In the genomic region with DNA sequence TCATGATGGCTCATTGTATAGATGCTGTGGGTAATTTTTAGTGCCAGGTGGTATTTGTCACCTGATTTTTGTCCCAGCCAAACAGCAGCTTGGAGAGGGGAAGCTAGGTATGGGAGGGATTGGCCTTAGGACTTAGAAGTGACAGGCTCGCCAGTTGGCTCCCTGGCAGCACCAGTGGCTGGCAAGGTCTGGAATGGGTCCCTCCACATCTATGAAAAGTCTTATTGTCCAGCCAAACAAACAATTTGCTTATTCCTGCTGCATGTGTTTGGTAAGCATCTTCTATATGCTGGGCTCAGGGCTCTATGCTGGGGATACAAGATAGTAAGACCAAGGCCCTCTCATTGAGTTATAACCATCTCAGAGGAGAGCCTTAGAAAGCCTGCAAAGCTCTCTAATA, we compare ENCODE assay signal across 18 cellular contexts. TPM values are rescaled to one million over a fixed set of nuclear protein-coding genes. Genes with fewer than 3 reads are reported as not detected.
A peak's percentile ranks its signal among the peaks of the same experiment; 100 is the strongest.
DNase-seq lines count a peak whose midpoint lies in the region; ATAC-seq and TF ChIP-seq lines count a peak whose summit lies in the region.
"Had no signal": no experiment of that assay in that cellular context is flagged by ENCODE, and none has a peak within 500 bp of the region (broad histone marks: within the 10 kb centered on the region; RNA-seq: fewer than 3 reads in every experiment).

No MANE protein-coding gene starts in this region.

- no peaks in the 10 kb centered on the region for H3K27me3 ChIP-seq in vagina
- H3K27me3 ChIP-seq in lower lobe of right lung (ENCODE audit: low read depth), result peaks cover under 1% of the 10 kb centered on the region
- H3K27me3 ChIP-seq: BE2C had no signal

- H3K36me3 ChIP-seq in vagina (no peaks in the 10 kb centered on the region), lower lobe of right lung (no peaks in the 10 kb centered on the region)
- H3K36me3 ChIP-seq: BE2C had no signal

- intact Hi-C loops in vagina (cut with DNase I), result no loop called here
- intact Hi-C loops in lower lobe of right lung (cut with DNase I), result no loop called here

- H3K9me3 ChIP-seq in vagina (no peaks in the 10 kb centered on the region), lower lobe of right lung (no peaks in the 10 kb centered on the region)
- H3K9me3 ChIP-seq: BE2C had no signal

- no peak for TF ChIP-seq CTCF in vagina (IDR thresholded peaks at IDR 0.05)
- TF ChIP-seq CTCF in lower lobe of right lung (IDR thresholded peaks at IDR 0.05), result no peak

- peak overlapping the region; percentile 68 for H3K27ac ChIP-seq in caudate nucleus (ENCODE audit: low read depth, low read length)
- H3K27ac ChIP-seq in substantia nigra (ENCODE audit: low read depth, low read length, poor library complexity, severe bottlenecking), result peak overlapping the region; percentile 72
- no peak overlapping the region for H3K27ac ChIP-seq in vagina
- H3K27ac ChIP-seq in lower lobe of right lung, result no peak overlapping the region

- ATAC-seq in HG02970 (IDR thresholded peaks at IDR 0.05; ENCODE audit: low FRiP score, unreplicated experiment) (no peak), lower lobe of right lung (no peak)
- ATAC-seq: GM12878, HepG2 had no signal

- H3K4me3 ChIP-seq in vagina (no peak overlapping the region), lower lobe of right lung (no peak overlapping the region)
- H3K4me3 ChIP-seq: GM12878 had no signal

- no peak for TF ChIP-seq POLR2A in vagina (IDR thresholded peaks at IDR 0.05)

- H3K4me1 ChIP-seq in vagina (peaks cover 5% of the 10 kb centered on the region), lower lobe of right lung (no peaks in the 10 kb centered on the region)
- H3K4me1 ChIP-seq: BE2C had no signal

- peak in 16 of 61 donors; percentile 5 to 35 (median 22) for DNase-seq in caudate nucleus (lab: John Stamatoyannopoulos, UW)
- DNase-seq in globus pallidus (ENCODE audit: low spot score), result peak; percentile 84
- DNase-seq in medulla oblongata (ENCODE audit: extremely low spot score), result peak; percentile 64
- peak in 25 of 49 donors; percentile 4 to 60 (median 20) for DNase-seq in substantia nigra (lab: John Stamatoyannopoulos, UW)
- no peak for DNase-seq in NCI-H146 (lab: John Stamatoyannopoulos, UW)
- DNase-seq in vagina (ENCODE audit: extremely low spot score in 2 of 2), result no peak
- DNase-seq in lower lobe of right lung, result no peak
- DNase-seq: ACHN; BE2C; CD4-positive, alpha-beta memory T cell; DMS79; GOT3; H9 had no signal

RNA-seq across cellular contexts. Expression of a gene that starts 42.5 kb away (rescaled TPM):
- 0.25 TPM for total RNA-seq in vagina
- total RNA-seq in lower lobe of right lung, result not detected
- total RNA-seq: A172, G401, GM12878, HepG2 had no signal

Comparison
In these comparisons a context has a peak if more than half of its experiments do, and no peak if none do; other contexts are left out.
1. DNase-seq: peak in globus pallidus (single experiment), medulla oblongata (single experiment) and substantia nigra (25 of 49); none in NCI-H146 (single experiment), vagina (0 of 2) and lower lobe of right lung (single experiment).
2. H3K27ac ChIP-seq: peak in caudate nucleus (single experiment) and substantia nigra (single experiment); none in vagina (single experiment) and lower lobe of right lung (single experiment).